7 cellular contexts compared by ENCODE assay signal in the genomic region with DNA sequence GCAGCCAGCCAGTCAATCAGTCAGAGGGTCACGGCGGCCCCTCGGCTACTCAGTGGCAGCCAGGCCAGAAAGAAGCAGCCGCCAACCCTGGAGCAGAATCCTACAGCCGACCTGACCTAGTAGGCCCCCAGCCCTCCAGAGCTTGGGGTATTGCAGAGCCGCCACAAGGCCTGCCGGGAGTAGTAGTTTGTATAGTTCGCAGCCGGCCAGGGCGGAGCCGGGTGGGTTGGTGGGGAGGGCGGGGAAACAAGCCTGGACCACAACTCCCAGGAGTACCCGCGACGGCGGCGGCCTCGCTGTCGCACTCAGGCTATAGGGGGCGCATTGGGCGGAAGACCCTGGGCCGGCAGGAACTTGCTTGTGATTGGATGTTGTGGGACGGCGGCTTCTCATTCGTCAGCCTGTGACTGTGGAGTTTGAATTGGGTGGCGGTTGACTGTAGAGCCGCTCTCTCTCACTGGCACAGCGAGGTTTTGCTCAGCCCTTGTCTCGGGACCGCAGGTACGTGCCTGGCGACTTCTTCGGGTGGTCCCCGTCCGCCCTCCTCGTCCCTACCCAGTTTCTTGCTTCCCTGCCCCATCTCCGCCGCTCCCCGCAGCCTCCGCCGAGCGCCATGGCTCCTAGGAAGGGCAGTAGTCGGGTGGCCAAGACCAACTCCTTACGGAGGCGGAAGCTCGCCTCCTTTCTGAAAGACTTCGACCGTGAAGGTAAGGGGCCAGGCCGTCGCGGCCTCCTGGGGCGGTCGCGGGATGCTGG. TPM values are rescaled to one million over a fixed set of nuclear protein-coding genes. Genes with fewer than 3 reads are reported as not detected.
DNase-seq lines count a peak whose midpoint lies in the region; ATAC-seq and TF ChIP-seq lines count a peak whose summit lies in the region.

A gene (plus strand): TSS at position 439 of the 756 bp plus-strand sequence. CDS start 175 bp downstream, at position 614.

- ATAC-seq in GM18508 (IDR thresholded peaks at IDR 0.05; ENCODE audit: insufficient read depth, unreplicated experiment) (peak; percentile 65), HG03025 (IDR thresholded peaks at IDR 0.05; ENCODE audit: low FRiP score, unreplicated experiment) (peak; percentile 74)

- H3K4me3 ChIP-seq in astrocyte of the cerebellum (ENCODE audit: low read depth, low read length), result peak within 1 kb of the TSS; percentile 90

- DNase-seq in NCI-H2029 treated with DMSO at 0.1 percent for 48 hours (lab: John Stamatoyannopoulos, UW), result peak; percentile 100
- peak; percentile 98 for DNase-seq in T-helper 9 cell
- DNase-seq in astrocyte of the cerebellum (ENCODE audit: low read depth), result peak; percentile 94
- DNase-seq in hepatic stellate cell (ENCODE audit: low spot score), result peak; percentile 100
- DNase-seq in renal cortical epithelial cell (ENCODE audit: low read depth), result peak; percentile 94

- peak; percentile 78 for TF ChIP-seq CTCF in astrocyte of the cerebellum (IDR thresholded peaks at IDR 0.05; ENCODE audit: low read depth, low read length, missing control alignments)

- in situ Hi-C loops in astrocyte of the cerebellum (cut with HindIII; ENCODE audit: low sequenced_read_pairs), result no loop called here

RNA-seq across cellular contexts. Expression of the gene that starts here (rescaled TPM):
- 1.3 and 6.8 TPM in 2 replicates for total RNA-seq in renal cortical epithelial cell

Comparison
In these comparisons a context has a peak if more than half of its experiments do, and no peak if none do; other contexts are left out.
1. Peak in every context shown above with its lines: DNase-seq, ATAC-seq and H3K4me3 ChIP-seq.